ENCODE assay signal across 15 cellular contexts in the genomic region with DNA sequence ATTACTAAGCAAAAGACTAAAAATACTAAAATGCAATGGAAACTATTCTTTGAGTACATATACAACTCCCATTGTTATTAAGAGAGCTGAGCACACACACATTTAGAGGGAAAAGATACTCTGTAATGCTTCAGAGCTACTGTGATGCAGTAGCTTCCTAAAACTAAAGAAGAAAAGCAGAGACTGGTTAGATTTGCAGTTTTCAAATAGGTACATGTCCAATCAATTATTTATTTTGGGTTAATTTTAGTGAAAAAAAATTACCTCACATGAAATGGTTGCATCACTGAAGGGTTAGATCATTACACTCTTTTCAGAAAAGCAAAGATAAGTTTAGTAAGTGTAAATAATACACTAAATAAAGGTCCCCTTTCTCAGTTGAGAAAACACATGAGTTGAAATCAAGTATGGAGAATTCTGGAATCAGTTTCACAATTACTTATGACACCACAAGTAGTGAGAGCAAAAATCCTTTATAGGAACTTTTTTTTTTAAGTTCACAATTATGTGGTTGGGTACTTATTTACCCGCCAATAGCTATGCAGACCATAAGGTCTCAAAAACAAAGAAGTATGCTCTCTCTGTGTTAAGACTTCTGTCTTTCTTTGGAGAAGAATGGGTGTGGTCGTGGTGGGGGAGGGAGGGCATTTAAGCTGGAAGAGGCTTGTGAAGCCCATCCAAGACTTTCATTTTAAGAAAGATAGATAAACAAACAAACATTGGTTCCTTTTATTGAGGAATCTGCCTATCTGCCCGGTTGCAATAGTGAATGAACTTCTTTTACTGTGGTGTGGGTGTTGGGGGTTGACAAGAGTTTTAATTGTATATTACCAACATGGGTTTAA. TPM values are rescaled to one million over a fixed set of nuclear protein-coding genes. Genes with fewer than 3 reads are reported as not detected.
DNase-seq lines count a peak whose midpoint lies in the region; ATAC-seq and TF ChIP-seq lines count a peak whose summit lies in the region.
"Had no signal": no experiment of that assay in that cellular context is flagged by ENCODE, and none has a peak within 500 bp of the region (broad histone marks: within the 10 kb centered on the region; RNA-seq: fewer than 3 reads in every experiment).

No MANE protein-coding gene starts in this region.

- WGBS in thymus, result 25% methylated on average over 3 of the region's 3 CpGs

- H3K79me2 ChIP-seq in OCI-LY7 (ENCODE audit: insufficient read depth, low read depth, low read length), result no peaks in the 10 kb centered on the region

- H3K27ac ChIP-seq in thymus (ENCODE audit: low read depth) (peak overlapping the region; percentile 93), OCI-LY7 (ENCODE audit: low read depth, low read length, poor library complexity, severe bottlenecking) (no peak overlapping the region)
- H3K27ac ChIP-seq: brain microvascular endothelial cell, Peyer's patch had no signal

- H3K9me3 Mint-ChIP-seq in activated T-cell treated with anti-CD3 and anti-CD28 coated beads, Interleukin-2, amount 50 U/mL, for 72 hours, result no peaks in the 10 kb centered on the region

- intact Hi-C loops in OCI-LY7 (cut with micrococcal nuclease; ENCODE audit: unreplicated experiment), result no loop called here

- BruUV-seq in OCI-LY7 (replicated peaks; lab: Mats Ljungman, UMichigan), result no TSS peak

- H3K9me2 ChIP-seq in OCI-LY7 (ENCODE audit: insufficient read depth, low read length), result no peaks in the 10 kb centered on the region

- H3K4me3 ChIP-seq in fibroblast of the aortic adventitia (ENCODE audit: low read depth, low read length), result no peak overlapping the region
- H3K4me3 ChIP-seq in thymus (ENCODE audit: low read length), result peak overlapping the region; percentile 18
- H3K4me3 ChIP-seq in OCI-LY7 (ENCODE audit: low read depth, low read length, poor library complexity, severe bottlenecking), result no peak overlapping the region
- H3K4me3 ChIP-seq: Peyer's patch, skin epidermis had no signal

- no peak overlapping the region for H2AFZ ChIP-seq in OCI-LY7 (ENCODE audit: low read length)

- no peaks in the 10 kb centered on the region for H3K27me3 Mint-ChIP-seq in activated T-cell treated with anti-CD3 and anti-CD28 coated beads, Interleukin-2, amount 50 U/mL, for 72 hours (ENCODE audit: low read depth)

- CTCF ChIA-PET in OCI-LY7 (lab: Charles Lee; ENCODE audit: unreplicated experiment), result no interaction called here

- H3K4me1 ChIP-seq in thymus (ENCODE audit: control insufficient read depth, insufficient read depth, low read length) (peaks cover 30% of the 10 kb centered on the region), OCI-LY7 (ENCODE audit: insufficient read depth, low read length, poor library complexity, severe bottlenecking) (peaks cover 18% of the 10 kb centered on the region)
- H3K4me1 ChIP-seq: Peyer's patch had no signal

- POLR2A ChIA-PET in OCI-LY7 (lab: Charles Lee), result interaction anchor here (0.6 to 1.1 kb wide), 8 partner anchors 9 to 122 kb away, joined by 3 to 7 read pairs (median 4); no protein-coding TSS in a partner anchor

- H4K20me1 ChIP-seq in OCI-LY7 (ENCODE audit: insufficient read depth, low read length), result no peaks in the 10 kb centered on the region

- no peak for DNase-seq in activated T-cell treated with anti-CD3 and anti-CD28 coated beads, Interleukin-2, amount 50 U/mL, for 72 hours
- DNase-seq in activated T-cell treated with anti-CD3 and anti-CD28 coated beads, Interleukin-2, amount 50 U/mL, for 48 hours, result no peak
- DNase-seq in SK-MEL-5 (ENCODE audit: low read depth, low spot score), result peak; percentile 53
- peak; percentile 48 for DNase-seq in fibroblast of the aortic adventitia (ENCODE audit: low read depth)
- DNase-seq in kidney glomerular epithelial cell (lab: John Stamatoyannopoulos, UW), result no peak
- no peak for DNase-seq in OCI-LY7 (ENCODE audit: low spot score)
- DNase-seq: activated CD4-positive, alpha-beta T cell treated with anti-CD3 and anti-CD28 coated beads, Interleukin-2, amount 50 U/mL, for 48 hours; activated effector memory CD4-positive, alpha-beta T cell treated with anti-CD3 and anti-CD28 coated beads, Interleukin-2, amount 50 U/mL, for 16 hours; brain microvascular endothelial cell; DMS 273 treated with DMSO at 0.1 percent for 48 hours; Kasumi-1; Peyer's patch had no signal

- TF ChIP-seq CTCF in fibroblast of the aortic adventitia (IDR thresholded peaks at IDR 0.05; ENCODE audit: insufficient read depth, low read length) (no peak), OCI-LY7 (conservative IDR thresholded peaks at IDR 0.05; ENCODE audit: low read length) (no peak)

- H3K9me3 ChIP-seq in thymus (ENCODE audit: control insufficient read depth) (no peaks in the 10 kb centered on the region), OCI-LY7 (ENCODE audit: low read length) (no peaks in the 10 kb centered on the region)
- H3K9me3 ChIP-seq: Peyer's patch had no signal

- in situ Hi-C loops in SK-MEL-5 (cut with HindIII; ENCODE audit: low pct_unique_long_range_greater_than_20kb, low sequenced_read_pairs), result no loop called here

- no peaks in the 10 kb centered on the region for H3K36me3 ChIP-seq in thymus (ENCODE audit: control insufficient read depth, insufficient read depth)
- H3K36me3 ChIP-seq in OCI-LY7 (ENCODE audit: insufficient read depth, low read length), result 0 out of 2 replicates have a peak, but pooled peaks cover 3% of the 10 kb centered on the region
- H3K36me3 ChIP-seq: brain microvascular endothelial cell, Peyer's patch had no signal

- peak overlapping the region; percentile 77 for H3K27ac Mint-ChIP-seq in activated T-cell treated with anti-CD3 and anti-CD28 coated beads, Interleukin-2, amount 50 U/mL, for 72 hours

- no peak for ATAC-seq in activated T-cell treated with anti-CD3 and anti-CD28 coated beads, Interleukin-2, amount 50 U/mL, for 72 hours (replicated peaks in 1 of 2)
- ATAC-seq in HG02870 (IDR thresholded peaks at IDR 0.05; ENCODE audit: unreplicated experiment), result no peak

- H3K4me1 Mint-ChIP-seq in activated T-cell treated with anti-CD3 and anti-CD28 coated beads, Interleukin-2, amount 50 U/mL, for 72 hours (ENCODE audit: low read depth), result peaks cover 50% of the 10 kb centered on the region

- H3K4me3 Mint-ChIP-seq in activated T-cell treated with anti-CD3 and anti-CD28 coated beads, Interleukin-2, amount 50 U/mL, for 72 hours, result peak overlapping the region; percentile 42 to 50

- H3K27me3 ChIP-seq in thymus (ENCODE audit: control insufficient read depth, insufficient read depth), result no peaks in the 10 kb centered on the region
- H3K27me3 ChIP-seq: brain microvascular endothelial cell, Peyer's patch had no signal

- H3K36me3 Mint-ChIP-seq in activated T-cell treated with anti-CD3 and anti-CD28 coated beads, Interleukin-2, amount 50 U/mL, for 72 hours (ENCODE audit: insufficient read depth in 2 of 2), result peaks cover 0 to 1% of the 10 kb centered on the region in 2 donors

- H3K4me2 ChIP-seq in OCI-LY7 (ENCODE audit: low read length), result no peak overlapping the region

RNA-seq across cellular contexts. Expression of a gene that starts 25.3 kb away (rescaled TPM):
- total RNA-seq in activated T-cell treated with anti-CD3 and anti-CD28 coated beads, Interleukin-2, amount 50 U/mL, for 72 hours, result 10 to 100 TPM; 14.6 to 18.5 TPM
- 11.2 and 12.0 TPM in 2 replicates for total RNA-seq in SK-MEL-5 (2014; rRNA removed; shearing (Covaris generic))
- polyA plus RNA-seq in SK-MEL-5 (2015; cell fraction: cytosol; rRNA removed), result 29.9 and 58.4 TPM in 2 replicates
- 15.1 and 25.8 TPM in 2 replicates for polyA plus RNA-seq in SK-MEL-5 (2015; cell fraction: nucleus; rRNA removed)
- total RNA-seq in fibroblast of the aortic adventitia (ENCODE audit: low replicate concordance) (19.1 and 34.4 TPM in 2 replicates), OCI-LY7 (2022) (53.2 and 54.5 TPM in 2 replicates)
- 37.6 TPM for polyA plus RNA-seq in thymus
- 10.7 and 11.5 TPM in 2 replicates for total RNA-seq in OCI-LY7 (2014; rRNA removed; shearing (Covaris generic))

Comparison
In these comparisons a context has a peak if more than half of its experiments do, and no peak if none do; other contexts are left out.
1. DNase-seq: peak in SK-MEL-5 (single experiment) and fibroblast of the aortic adventitia (single experiment); none in activated T-cell treated with anti-CD3 and anti-CD28 coated beads, Interleukin-2, amount 50 U/mL, for 72 hours (0 of 2), activated T-cell treated with anti-CD3 and anti-CD28 coated beads, Interleukin-2, amount 50 U/mL, for 48 hours (0 of 2), kidney glomerular epithelial cell (single experiment) and OCI-LY7 (single experiment).